In the genomic region with DNA sequence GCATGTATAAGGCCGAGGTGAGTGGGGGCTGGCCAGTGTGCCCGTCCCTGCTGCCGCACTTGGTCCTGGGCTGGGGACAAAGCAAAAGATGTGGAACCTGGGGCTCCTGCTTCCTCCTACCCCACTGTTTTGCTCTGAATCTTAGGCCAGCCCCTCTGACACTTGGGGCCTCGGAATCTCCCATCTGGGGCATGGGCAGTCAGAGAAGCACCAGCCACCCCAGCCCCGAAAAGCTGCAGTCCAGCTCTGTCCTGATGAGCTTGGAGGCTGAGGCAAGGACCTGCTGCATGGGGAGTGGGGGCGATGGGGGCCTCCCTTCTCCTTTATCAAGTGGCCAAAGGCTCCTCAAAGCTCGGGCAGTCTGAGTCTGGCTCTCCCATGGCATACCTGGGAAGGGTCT, we compare ENCODE assay signal across 9 cellular contexts. TPM values are rescaled to one million over a fixed set of nuclear protein-coding genes. Genes with fewer than 3 reads are reported as not detected.
DNase-seq lines count a peak whose midpoint lies in the region; ATAC-seq and TF ChIP-seq lines count a peak whose summit lies in the region.
"Had no signal": no experiment of that assay in that cellular context is flagged by ENCODE, and none has a peak within 500 bp of the region (broad histone marks: within the 10 kb centered on the region; RNA-seq: fewer than 3 reads in every experiment).

No MANE protein-coding gene starts in this region.

- H3K27ac Mint-ChIP-seq in activated naive CD8-positive, alpha-beta T cell treated with anti-CD3 and anti-CD28 coated beads, Interleukin-2, amount 10 ng/mL, durations not matched to agents 7 days and 5 days, result peak overlapping the region; percentile 34
- no peak overlapping the region for H3K27ac Mint-ChIP-seq in activated naive CD8-positive, alpha-beta T cell treated with anti-CD3 and anti-CD28 coated beads for 36 hours

- H3K4me3 Mint-ChIP-seq in activated naive CD8-positive, alpha-beta T cell treated with anti-CD3 and anti-CD28 coated beads, Interleukin-2, amount 10 ng/mL, durations not matched to agents 7 days and 5 days, result no peak overlapping the region
- no peak overlapping the region for H3K4me3 Mint-ChIP-seq in activated naive CD8-positive, alpha-beta T cell treated with anti-CD3 and anti-CD28 coated beads for 36 hours
- H3K4me3 Mint-ChIP-seq: central memory CD8-positive, alpha-beta T cell had no signal

- no peaks in the 10 kb centered on the region for H3K27me3 Mint-ChIP-seq in activated naive CD8-positive, alpha-beta T cell treated with anti-CD3 and anti-CD28 coated beads, Interleukin-2, amount 10 ng/mL, durations not matched to agents 7 days and 5 days
- H3K27me3 Mint-ChIP-seq in activated naive CD8-positive, alpha-beta T cell treated with anti-CD3 and anti-CD28 coated beads for 36 hours, result no peaks in the 10 kb centered on the region
- H3K27me3 Mint-ChIP-seq: central memory CD8-positive, alpha-beta T cell had no signal

- H3K9me3 Mint-ChIP-seq in activated naive CD8-positive, alpha-beta T cell treated with anti-CD3 and anti-CD28 coated beads, Interleukin-2, amount 10 ng/mL, durations not matched to agents 7 days and 5 days, result no peaks in the 10 kb centered on the region
- H3K9me3 Mint-ChIP-seq in activated naive CD8-positive, alpha-beta T cell treated with anti-CD3 and anti-CD28 coated beads for 36 hours, result no peaks in the 10 kb centered on the region
- H3K9me3 Mint-ChIP-seq: central memory CD8-positive, alpha-beta T cell had no signal

- no peak for ATAC-seq in activated naive CD8-positive, alpha-beta T cell treated with anti-CD3 and anti-CD28 coated beads, Interleukin-2, amount 10 ng/mL, durations not matched to agents 7 days and 5 days (ENCODE audit: low read depth)
- ATAC-seq in upper lobe of right lung, result no peak

- H3K36me3 Mint-ChIP-seq in activated naive CD8-positive, alpha-beta T cell treated with anti-CD3 and anti-CD28 coated beads, Interleukin-2, amount 10 ng/mL, durations not matched to agents 7 days and 5 days, result peaks cover 14% of the 10 kb centered on the region
- peaks cover 20% of the 10 kb centered on the region for H3K36me3 Mint-ChIP-seq in activated naive CD8-positive, alpha-beta T cell treated with anti-CD3 and anti-CD28 coated beads for 36 hours

- H3K4me1 Mint-ChIP-seq in activated naive CD8-positive, alpha-beta T cell treated with anti-CD3 and anti-CD28 coated beads, Interleukin-2, amount 10 ng/mL, durations not matched to agents 7 days and 5 days, result peaks cover 28% of the 10 kb centered on the region
- peaks cover 38% of the 10 kb centered on the region for H3K4me1 Mint-ChIP-seq in activated naive CD8-positive, alpha-beta T cell treated with anti-CD3 and anti-CD28 coated beads for 36 hours

- H3K36me3 ChIP-seq in muscle layer of duodenum (ENCODE audit: control insufficient read depth in 1 of 2, insufficient read depth in 2 of 2, low read length in 2 of 2) (peaks cover 2 to 29% of the 10 kb centered on the region in 2 donors), upper lobe of right lung (peaks cover 28% of the 10 kb centered on the region)

- POLR2A ChIA-PET in activated naive CD8-positive, alpha-beta T cell treated with anti-CD3 and anti-CD28 coated beads, Interleukin-2, amount 10 ng/mL, durations not matched to agents 7 days and 5 days (lab: Charles Lee), result interaction anchor here (1.0 to 6.4 kb wide), 5 partner anchors 10 to 482 kb away, joined by 3 to 44 read pairs (median 6); a partner anchor contains a TSS

- no peaks in the 10 kb centered on the region for H3K9me3 ChIP-seq in muscle layer of duodenum (ENCODE audit: control insufficient read depth in 1 of 2, low read length in 2 of 2)
- no peaks in the 10 kb centered on the region for H3K9me3 ChIP-seq in upper lobe of right lung

- TF ChIP-seq CTCF in dorsolateral prefrontal cortex (IDR thresholded peaks at IDR 0.05 in 54 of 56, conservative IDR thresholded peaks at IDR 0.05 in 2 of 56; ENCODE audit: low read depth in 1 of 56, partially characterized antibody in 56 of 56), result no peak
- no peak for TF ChIP-seq CTCF in upper lobe of right lung (IDR thresholded peaks at IDR 0.05)

- H3K27me3 ChIP-seq in dorsolateral prefrontal cortex, result no peaks in the 10 kb centered on the region
- no peaks in the 10 kb centered on the region for H3K27me3 ChIP-seq in muscle layer of duodenum (ENCODE audit: low read depth, low read length)
- no peaks in the 10 kb centered on the region for H3K27me3 ChIP-seq in upper lobe of right lung

- H3K4me1 ChIP-seq in muscle layer of duodenum (ENCODE audit: control insufficient read depth in 1 of 2, insufficient read depth in 2 of 2, low read length in 2 of 2) (peaks cover 51 to 80% of the 10 kb centered on the region in 2 donors), upper lobe of right lung (peaks cover 91% of the 10 kb centered on the region)

- H3K4me3 ChIP-seq in dorsolateral prefrontal cortex, result peak overlapping the region in 28 of 59 donors; percentile 2 to 66 (median 32)
- peak overlapping the region in 1 of 2 donors; percentile 50 for H3K4me3 ChIP-seq in muscle layer of duodenum (ENCODE audit: low read depth in 1 of 2, low read length in 2 of 2)
- peak overlapping the region; percentile 11 for H3K4me3 ChIP-seq in upper lobe of right lung

- no peak for DNase-seq in activated naive CD8-positive, alpha-beta T cell treated with anti-CD3 and anti-CD28 coated beads, Interleukin-2, amount 10 ng/mL, durations not matched to agents 7 days and 5 days
- no peak for DNase-seq in activated naive CD8-positive, alpha-beta T cell treated with anti-CD3 and anti-CD28 coated beads for 36 hours
- no peak for DNase-seq in dorsolateral prefrontal cortex
- no peak for DNase-seq in upper lobe of right lung
- no peak for DNase-seq in HuH-7 (ENCODE audit: low spot score)
- no peak for DNase-seq in SHP77 treated with DMSO at 0.1 percent for 48 hours (lab: John Stamatoyannopoulos, UW)
- DNase-seq in HUDEP-2 (lab: John Stamatoyannopoulos, UW; ENCODE audit: unreplicated experiment in 76 of 76), result no peak

- intact Hi-C loops in dorsolateral prefrontal cortex (cut with DNase I) (no loop called here), upper lobe of right lung (cut with DNase I) (no loop called here)

- H3K27ac ChIP-seq in dorsolateral prefrontal cortex (peak overlapping the region; percentile 98 to 100 (median 100)), muscle layer of duodenum (ENCODE audit: low read length) (peak overlapping the region; percentile 99), upper lobe of right lung (peak overlapping the region; percentile 100)

RNA-seq across cellular contexts. Expression of a gene that starts 31.3 kb away (rescaled TPM):
- total RNA-seq in activated naive CD8-positive, alpha-beta T cell treated with anti-CD3 and anti-CD28 coated beads, Interleukin-2, amount 10 ng/mL, durations not matched to agents 7 days and 5 days, result 10 to 100 TPM; 88.3 to 91.0 TPM
- 100 to 1,000 TPM; 101 to 104 TPM for total RNA-seq in activated naive CD8-positive, alpha-beta T cell treated with anti-CD3 and anti-CD28 coated beads for 36 hours
- total RNA-seq in dorsolateral prefrontal cortex (100 to 1,000 TPM; 149 to 296 (median 203) TPM), upper lobe of right lung (115 TPM)

RNA-seq across cellular contexts. Expression of a gene that starts 31.9 kb away (rescaled TPM):
- total RNA-seq in activated naive CD8-positive, alpha-beta T cell treated with anti-CD3 and anti-CD28 coated beads, Interleukin-2, amount 10 ng/mL, durations not matched to agents 7 days and 5 days, result 10 to 100 TPM; 19.5 to 22.7 TPM
- total RNA-seq in activated naive CD8-positive, alpha-beta T cell treated with anti-CD3 and anti-CD28 coated beads for 36 hours, result 1 to 10 TPM; 7.3 to 7.9 TPM
- 10 to 100 TPM; 32.6 to 71.0 (median 47.5) TPM for total RNA-seq in dorsolateral prefrontal cortex
- 22.8 TPM for total RNA-seq in upper lobe of right lung

RNA-seq across cellular contexts. Expression of a gene that starts 35.5 kb away (rescaled TPM):
- total RNA-seq in activated naive CD8-positive, alpha-beta T cell treated with anti-CD3 and anti-CD28 coated beads, Interleukin-2, amount 10 ng/mL, durations not matched to agents 7 days and 5 days, result 1 to 10 TPM; 8.6 to 8.8 TPM
- 1 to 10 TPM; 1.1 to 1.2 TPM for total RNA-seq in activated naive CD8-positive, alpha-beta T cell treated with anti-CD3 and anti-CD28 coated beads for 36 hours
- total RNA-seq in dorsolateral prefrontal cortex, result 10 to 100 TPM in 102 of 120 experiments, 1 to 10 TPM in 18; 4.7 to 34.0 (median 13.8) TPM
- total RNA-seq in upper lobe of right lung, result 9.6 TPM
